21 cellular contexts compared by ENCODE assay signal in genomic region chr12:63877693-63878092, GRCh38.
"Had no signal": no experiment of that assay in that cellular context is flagged by ENCODE, and none has a peak within 500 bp of the region (broad histone marks: within the 10 kb centered on the region; RNA-seq: fewer than 3 reads in every experiment).

No MANE protein-coding gene starts in this region.

- FAIRE-seq: endothelial cell of umbilical vein, keratinocyte had no signal

- H3K9me3 ChIP-seq: left ventricle myocardium inferior, lower lobe of right lung, stomach, thoracic aorta, transverse colon had no signal

- H3K4me1 ChIP-seq: foreskin keratinocyte, lower lobe of right lung, stomach had no signal

- H3K27ac ChIP-seq: coronary artery, foreskin keratinocyte, left ventricle myocardium inferior, lower lobe of right lung, skin epidermis, stomach, thoracic aorta, transverse colon had no signal

- H3K4me3 ChIP-seq: coronary artery, left ventricle myocardium inferior, lower lobe of right lung, skin epidermis, stomach, thoracic aorta, transverse colon had no signal

- H3K27me3 ChIP-seq: foreskin keratinocyte, stomach, transverse colon had no signal

- ATAC-seq: foreskin keratinocyte, lower lobe of right lung, natural killer cell, sciatic nerve had no signal

- DNase-seq: effector CD4-positive, alpha-beta T cell; endodermal cell; erythroblast; foreskin keratinocyte; immature natural killer cell; left ventricle myocardium inferior; lower lobe of right lung; natural killer cell; occipital lobe; posterior cingulate gyrus; stimulated activated CD4-positive, alpha-beta T cell treated with anti-CD3 and anti-CD28 coated beads, Interleukin-12 subunit alpha, Interleukin-12 subunit beta, amount 100 ng/mL, for 4 hours; stimulated activated naive CD4-positive, alpha-beta T cell; stomach; substantia nigra; transverse colon had no signal

- H3K36me3 ChIP-seq: left ventricle myocardium inferior, lower lobe of right lung, stomach, thoracic aorta, transverse colon had no signal
